11 cellular contexts compared by ENCODE assay signal in genomic region chr17:9023389-9024210, GRCh38. TPM values are rescaled to one million over a fixed set of nuclear protein-coding genes. Genes with fewer than 3 reads are reported as not detected.
DNase-seq lines count a peak whose midpoint lies in the region; ATAC-seq, FAIRE-seq and TF ChIP-seq lines count a peak whose summit lies in the region.
"Had no signal": no experiment of that assay in that cellular context is flagged by ENCODE, and none has a peak within 500 bp of the region (broad histone marks: within the 10 kb centered on the region; RNA-seq: fewer than 3 reads in every experiment).

No MANE protein-coding gene starts in this region.

- H3K9me3 Mint-ChIP-seq in activated T-helper 17 cell treated with anti-CD3 and anti-CD28 coated beads, Interleukin-2, amount 50 U/mL, for 72 hours: no peaks in the 10 kb centered on the region

- H3K4me3 Mint-ChIP-seq in activated T-helper 17 cell treated with anti-CD3 and anti-CD28 coated beads, Interleukin-2, amount 50 U/mL, for 72 hours: peak overlapping the region; percentile 35

- H3K4me1 ChIP-seq in iPS-20b (ENCODE audit: insufficient read depth, low read length): peaks cover 19% of the 10 kb centered on the region
- peaks cover 11 to 22% (median 19%) of the 10 kb centered on the region in 3 donors for H3K4me1 ChIP-seq in skeletal muscle tissue (ENCODE audit: control insufficient read depth in 3 of 3, insufficient read depth in 3 of 3, low read length in 3 of 3)

- no peak overlapping the region for H3K27ac Mint-ChIP-seq in activated T-helper 17 cell treated with anti-CD3 and anti-CD28 coated beads, Interleukin-2, amount 50 U/mL, for 72 hours

- H3K27me3 ChIP-seq in iPS-20b (ENCODE audit: insufficient read depth, low read length) (peaks cover 98% of the 10 kb centered on the region), skeletal muscle tissue (ENCODE audit: control insufficient read depth in 3 of 3, insufficient read depth in 3 of 3, low read length in 3 of 3) (peaks cover 20 to 24% (median 23%) of the 10 kb centered on the region in 3 donors)

- H3K36me3 ChIP-seq in iPS-20b (ENCODE audit: insufficient read depth, low read depth, low read length) (no peaks in the 10 kb centered on the region), skeletal muscle tissue (ENCODE audit: control insufficient read depth in 3 of 3, insufficient read depth in 3 of 3, low read length in 3 of 3) (peaks cover 0 to 2% (median 0%) of the 10 kb centered on the region in 3 donors)

- no peak for DNase-seq in GM19239 (ENCODE audit: insufficient read length, low spot score)
- DNase-seq in omental fat pad (ENCODE audit: low spot score): no peak
- no peak for DNase-seq in NCI-H1694 (lab: John Stamatoyannopoulos, UW)
- no peak for DNase-seq in foreskin fibroblast
- DNase-seq: NCI-H2081 treated with DMSO at 0.1 percent for 48 hours; stimulated activated naive CD4-positive, alpha-beta T cell treated with Interleukin-2 at 50 U/mL for 16 hours had no signal

- H3K4me3 ChIP-seq in iPS-20b (ENCODE audit: low read length) (peak overlapping the region; percentile 29; the same call in 1 of the 2 replicates), skeletal muscle tissue (ENCODE audit: low read length in 3 of 3) (peak overlapping the region; percentile 9 to 71 (median 49)), foreskin fibroblast (ENCODE audit: low read depth in 1 of 2, low read length in 2 of 2) (peak overlapping the region in 1 of 2 donors; percentile 42)

- H3K9ac ChIP-seq in iPS-20b (ENCODE audit: low read depth, low read length) (no peak overlapping the region), skeletal muscle tissue (ENCODE audit: low read depth in 1 of 3, low read length in 3 of 3) (no peak overlapping the region)

- peaks cover 4% of the 10 kb centered on the region for H3K4me1 Mint-ChIP-seq in activated T-helper 17 cell treated with anti-CD3 and anti-CD28 coated beads, Interleukin-2, amount 50 U/mL, for 72 hours

- peak; percentile 37 for FAIRE-seq in GM19239 (lab: Jason Lieb, UNC)

- no peaks in the 10 kb centered on the region for H3K9me3 ChIP-seq in iPS-20b (ENCODE audit: insufficient read depth, low read depth, low read length)
- H3K9me3 ChIP-seq in skeletal muscle tissue (ENCODE audit: control insufficient read depth in 3 of 3, low read length in 3 of 3): no peaks in the 10 kb centered on the region

- no peak overlapping the region for H3K27ac ChIP-seq in iPS-20b (ENCODE audit: low read length)
- no peak overlapping the region for H3K27ac ChIP-seq in skeletal muscle tissue (ENCODE audit: low read depth, low read length)

- H3K27me3 Mint-ChIP-seq in activated T-helper 17 cell treated with anti-CD3 and anti-CD28 coated beads, Interleukin-2, amount 50 U/mL, for 72 hours: peaks cover 46% of the 10 kb centered on the region

- TF ChIP-seq CTCF in omental fat pad (IDR thresholded peaks at IDR 0.05) (no peak), foreskin fibroblast (IDR thresholded peaks at IDR 0.05; ENCODE audit: low read depth, low read length) (no peak)

- ATAC-seq in activated T-helper 17 cell treated with anti-CD3 and anti-CD28 coated beads, Interleukin-2, amount 50 U/mL, for 72 hours (replicated peaks): no peak
- ATAC-seq in omental fat pad (ENCODE audit: low FRiP score) (no peak), GM18519 (IDR thresholded peaks at IDR 0.05; ENCODE audit: low FRiP score, unreplicated experiment) (no peak)

- peaks cover 6% of the 10 kb centered on the region for H3K36me3 Mint-ChIP-seq in activated T-helper 17 cell treated with anti-CD3 and anti-CD28 coated beads, Interleukin-2, amount 50 U/mL, for 72 hours (ENCODE audit: low read depth)

RNA-seq across cellular contexts. Expression of gene NTN1, which starts 2.3 kb away (rescaled TPM):
- under 1 TPM; 0.63 to 0.87 TPM for total RNA-seq in activated T-helper 17 cell treated with anti-CD3 and anti-CD28 coated beads, Interleukin-2, amount 50 U/mL, for 72 hours
- total RNA-seq in skeletal muscle tissue (6.8 TPM), omental fat pad (1 to 10 TPM in 3 of 4 donors, under 1 TPM in 1; 0.69 to 7.3 (median 2.5) TPM)

RNA-seq across cellular contexts. Expression of gene PIK3R5, which starts 58.1 kb away (rescaled TPM):
- total RNA-seq in activated T-helper 17 cell treated with anti-CD3 and anti-CD28 coated beads, Interleukin-2, amount 50 U/mL, for 72 hours: 10 to 100 TPM; 47.2 to 78.6 TPM
- total RNA-seq in skeletal muscle tissue (2.1 TPM), omental fat pad (10 to 100 TPM; 18.9 to 60.2 (median 37.8) TPM)
- total RNA-seq: chondrocyte had no signal
